ENCODE assay signal across 2 cellular contexts in genomic region chr19:33428627-33429013, GRCh38.
A peak's percentile ranks its signal among the peaks of the same experiment; 100 is the strongest.
TF ChIP-seq lines count a peak whose summit lies in the region.

No MANE protein-coding gene starts in this region.

TF ChIP-seq in HepG2, 621 proteins besides CTCF, POLR2A, EP300 and RAD21:
- TF ChIP-seq ZNF614 (CRISPR knock-in tag; IDR thresholded peaks at IDR 0.05; ENCODE audit: borderline replicate concordance) (no peak), ZNF354B (CRISPR knock-in tag; IDR thresholded peaks at IDR 0.05) (no peak), ZNF629 (CRISPR knock-in tag; conservative IDR thresholded peaks at IDR 0.05) (no peak), RELA (CRISPR knock-in tag; IDR thresholded peaks at IDR 0.05) (no peak), ZNF343 (CRISPR knock-in tag; IDR thresholded peaks at IDR 0.05) (no peak), POLR2AphosphoS2 (IDR thresholded peaks at IDR 0.05; ENCODE audit: low read depth, low read length) (no peak), ZNF761 (CRISPR knock-in tag; conservative IDR thresholded peaks at IDR 0.05) (no peak), HDAC6 (IDR thresholded peaks at IDR 0.05; ENCODE audit: low read depth, low read length) (no peak)

TF ChIP-seq in K562, 482 proteins besides CTCF, POLR2A, EP300 and RAD21:
- TF ChIP-seq ZKSCAN1 (IDR thresholded peaks at IDR 0.05; ENCODE audit: low read depth, low read length): peak; percentile 54; the same call in 1 of the 2 replicates
- no peak for TF ChIP-seq PML (IDR thresholded peaks at IDR 0.05; ENCODE audit: low read length)
